ENCODE assay signal across 35 cellular contexts in genomic region chr3:34508732-34509131, GRCh38.
"Had no signal": no experiment of that assay in that cellular context is flagged by ENCODE, and none has a peak within 500 bp of the region (broad histone marks: within the 10 kb centered on the region; RNA-seq: fewer than 3 reads in every experiment).

No MANE protein-coding gene starts in this region.

- H3K36me3 ChIP-seq: ascending aorta, brain microvascular endothelial cell, breast epithelium, WERI-Rb-1 had no signal

- H3K4me1 ChIP-seq: ascending aorta, body of pancreas, breast epithelium had no signal

- H3K36me3 Mint-ChIP-seq: activated CD8-positive, alpha-beta memory T cell treated with anti-CD3 and anti-CD28 coated beads, Interleukin-2, amount 10 ng/mL, durations not matched to agents 7 days and 5 days; activated naive CD4-positive, alpha-beta T cell treated with anti-CD3 and anti-CD28 coated beads, Interleukin-2, amount 10 ng/mL, durations not matched to agents 7 days and 5 days; activated naive CD4-positive, alpha-beta T cell treated with anti-CD3 and anti-CD28 coated beads, Interleukin-2, amount 50 U/mL, for 24 hours; activated naive CD8-positive, alpha-beta T cell; activated naive CD8-positive, alpha-beta T cell treated with anti-CD3 and anti-CD28 coated beads, Interleukin-2, amount 10 ng/mL, durations not matched to agents 7 days and 5 days had no signal

- H3K27ac ChIP-seq: ascending aorta, body of pancreas, brain microvascular endothelial cell, breast epithelium, WERI-Rb-1 had no signal

- ATAC-seq: activated CD8-positive, alpha-beta memory T cell treated with anti-CD3 and anti-CD28 coated beads, Interleukin-2, amount 10 ng/mL, durations not matched to agents 7 days and 5 days; activated CD8-positive, alpha-beta T cell treated with anti-CD3 and anti-CD28 coated beads, Interleukin-2, amount 10 ng/mL, durations not matched to agents 7 days and 5 days; activated naive CD8-positive, alpha-beta T cell treated with anti-CD3 and anti-CD28 coated beads, Interleukin-2, amount 50 U/mL, for 24 hours; body of pancreas had no signal

- FAIRE-seq: colon had no signal

- H3K4me3 ChIP-seq: ascending aorta, body of pancreas, breast epithelium had no signal

- H3K9me3 ChIP-seq: ascending aorta, body of pancreas, breast epithelium had no signal

- H3K27me3 Mint-ChIP-seq: activated CD4-positive, alpha-beta memory T cell treated with anti-CD3 and anti-CD28 coated beads, Interleukin-2, amount 10 ng/mL, durations not matched to agents 7 days and 5 days; activated CD4-positive, alpha-beta T cell treated with anti-CD3 and anti-CD28 coated beads, Interleukin-2, amount 10 ng/mL, durations not matched to agents 7 days and 5 days; activated CD8-positive, alpha-beta memory T cell treated with anti-CD3 and anti-CD28 coated beads, Interleukin-2, amount 10 ng/mL, durations not matched to agents 7 days and 5 days; activated naive CD4-positive, alpha-beta T cell treated with anti-CD3 and anti-CD28 coated beads, Interleukin-2, amount 10 ng/mL, durations not matched to agents 7 days and 5 days; activated naive CD4-positive, alpha-beta T cell treated with anti-CD3 and anti-CD28 coated beads, Interleukin-2, amount 50 U/mL, for 24 hours; activated naive CD8-positive, alpha-beta T cell; activated naive CD8-positive, alpha-beta T cell treated with anti-CD3 and anti-CD28 coated beads, Interleukin-2, amount 10 ng/mL, durations not matched to agents 7 days and 5 days had no signal

- H3K4me1 Mint-ChIP-seq: activated CD4-positive, alpha-beta memory T cell treated with anti-CD3 and anti-CD28 coated beads, Interleukin-2, amount 10 ng/mL, durations not matched to agents 7 days and 5 days; activated CD4-positive, alpha-beta T cell treated with anti-CD3 and anti-CD28 coated beads, Interleukin-2, amount 10 ng/mL, durations not matched to agents 7 days and 5 days; activated CD8-positive, alpha-beta memory T cell treated with anti-CD3 and anti-CD28 coated beads, Interleukin-2, amount 10 ng/mL, durations not matched to agents 7 days and 5 days; activated naive CD4-positive, alpha-beta T cell treated with anti-CD3 and anti-CD28 coated beads, Interleukin-2, amount 10 ng/mL, durations not matched to agents 7 days and 5 days; activated naive CD4-positive, alpha-beta T cell treated with anti-CD3 and anti-CD28 coated beads, Interleukin-2, amount 50 U/mL, for 24 hours; activated naive CD8-positive, alpha-beta T cell treated with anti-CD3 and anti-CD28 coated beads, Interleukin-2, amount 10 ng/mL, durations not matched to agents 7 days and 5 days; activated naive CD8-positive, alpha-beta T cell treated with anti-CD3 and anti-CD28 coated beads, Interleukin-2, amount 50 U/mL, for 24 hours had no signal

- DNase-seq: activated B cell treated with CpG ODN at 0.5 μM for 24 hours; activated CD4-positive, alpha-beta memory T cell treated with anti-CD3 and anti-CD28 coated beads, Interleukin-2, amount 10 ng/mL, durations not matched to agents 7 days and 5 days; activated CD4-positive, alpha-beta T cell treated with anti-CD3 and anti-CD28 coated beads for 4 hours; activated CD4-positive, alpha-beta T cell treated with anti-CD3 and anti-CD28 coated beads, Interleukin-2, amount 10 ng/mL, durations not matched to agents 7 days and 5 days; activated CD4-positive, alpha-beta T cell treated with anti-CD3 and anti-CD28 coated beads, Interleukin-2, amount 50 U/mL, for 48 hours; activated CD4-positive, CD25-positive, alpha-beta regulatory T cell treated with anti-CD3 and anti-CD28 coated beads, Interleukin-2, amount 50 U/mL, for 72 hours; activated CD8-positive, alpha-beta memory T cell treated with anti-CD3 and anti-CD28 coated beads for 24 hours; activated CD8-positive, alpha-beta memory T cell treated with anti-CD3 and anti-CD28 coated beads, Interleukin-2, amount 10 ng/mL, durations not matched to agents 7 days and 5 days; activated CD8-positive, alpha-beta T cell treated with anti-CD3 and anti-CD28 coated beads, Interleukin-2, amount 10 ng/mL, durations not matched to agents 7 days and 5 days; activated effector memory CD4-positive, alpha-beta T cell treated with Interleukin-2 at 50 U/mL for 16 hours; activated gamma-delta T cell; activated naive CD4-positive, alpha-beta T cell treated with anti-CD3 and anti-CD28 coated beads, Interleukin-2, amount 10 ng/mL, durations not matched to agents 7 days and 5 days; activated naive CD4-positive, alpha-beta T cell treated with Interleukin-2 at 50 U/mL for 16 hours; activated naive CD8-positive, alpha-beta T cell treated with anti-CD3 and anti-CD28 coated beads, Interleukin-2, amount 10 ng/mL, durations not matched to agents 7 days and 5 days; activated naive CD8-positive, alpha-beta T cell treated with anti-CD3 and anti-CD28 coated beads, Interleukin-2, amount 50 U/mL, for 24 hours; activated T-cell treated with anti-CD3 and anti-CD28 coated beads for 4 hours; activated T-cell treated with anti-CD3 and anti-CD28 coated beads, Interleukin-2, amount 50 U/mL, for 1 hour; activated T-cell treated with anti-CD3 and anti-CD28 coated beads, Interleukin-2, amount 50 U/mL, for 48 hours; amygdala; anterior cingulate cortex; body of pancreas; brain microvascular endothelial cell; central memory CD4-positive, alpha-beta T cell; T-helper 1 cell; T-helper 2 cell; T-helper 9 cell; WERI-Rb-1 had no signal

- H3K27ac Mint-ChIP-seq: activated B cell treated with CpG ODN at 0.5 μM for 24 hours; activated CD4-positive, alpha-beta memory T cell treated with anti-CD3 and anti-CD28 coated beads, Interleukin-2, amount 10 ng/mL, durations not matched to agents 7 days and 5 days; activated CD4-positive, alpha-beta T cell treated with anti-CD3 and anti-CD28 coated beads, Interleukin-2, amount 10 ng/mL, durations not matched to agents 7 days and 5 days; activated CD8-positive, alpha-beta memory T cell treated with anti-CD3 and anti-CD28 coated beads, Interleukin-2, amount 10 ng/mL, durations not matched to agents 7 days and 5 days; activated CD8-positive, alpha-beta T cell treated with anti-CD3 and anti-CD28 coated beads, Interleukin-2, amount 10 ng/mL, durations not matched to agents 7 days and 5 days; activated naive CD4-positive, alpha-beta T cell treated with anti-CD3 and anti-CD28 coated beads, Interleukin-2, amount 10 ng/mL, durations not matched to agents 7 days and 5 days; activated naive CD4-positive, alpha-beta T cell treated with anti-CD3 and anti-CD28 coated beads, Interleukin-2, amount 50 U/mL, for 24 hours; activated naive CD8-positive, alpha-beta T cell; activated naive CD8-positive, alpha-beta T cell treated with anti-CD3 and anti-CD28 coated beads, Interleukin-2, amount 10 ng/mL, durations not matched to agents 7 days and 5 days; activated naive CD8-positive, alpha-beta T cell treated with anti-CD3 and anti-CD28 coated beads, Interleukin-2, amount 50 U/mL, for 24 hours; activated T-helper 2 cell treated with anti-CD3 and anti-CD28 coated beads, Interferon-gamma antibody, Interleukin-2, Interleukin-4, amounts not matched to agents 10 μg/mL and 5 μg/mL and 100 μg/mL, durations not matched to agents 14 hours and 24 hours and 36 hours; T-helper 1 cell treated with Interleukin-12 subunit alpha and Interleukin-12 subunit beta and Interleukin-4 antibody, amounts not matched to agents 30 μg/mL and 1 μg/mL, for 36 hours; T-helper 2 cell treated with Interferon-gamma antibody and Interleukin-4, amounts not matched to agents 5 μg/mL and 100 μg/mL, for 36 hours had no signal

- H3K4me3 Mint-ChIP-seq: activated B cell treated with CpG ODN at 0.5 μM for 24 hours; activated CD4-positive, alpha-beta memory T cell treated with anti-CD3 and anti-CD28 coated beads, Interleukin-2, amount 10 ng/mL, durations not matched to agents 7 days and 5 days; activated CD4-positive, alpha-beta T cell treated with anti-CD3 and anti-CD28 coated beads, Interleukin-2, amount 10 ng/mL, durations not matched to agents 7 days and 5 days; activated CD8-positive, alpha-beta memory T cell treated with anti-CD3 and anti-CD28 coated beads, Interleukin-2, amount 10 ng/mL, durations not matched to agents 7 days and 5 days; activated CD8-positive, alpha-beta T cell treated with anti-CD3 and anti-CD28 coated beads, Interleukin-2, amount 10 ng/mL, durations not matched to agents 7 days and 5 days; activated naive CD4-positive, alpha-beta T cell treated with anti-CD3 and anti-CD28 coated beads, Interleukin-2, amount 10 ng/mL, durations not matched to agents 7 days and 5 days; activated naive CD4-positive, alpha-beta T cell treated with anti-CD3 and anti-CD28 coated beads, Interleukin-2, amount 50 U/mL, for 24 hours; activated naive CD8-positive, alpha-beta T cell; activated naive CD8-positive, alpha-beta T cell treated with anti-CD3 and anti-CD28 coated beads, Interleukin-2, amount 10 ng/mL, durations not matched to agents 7 days and 5 days; activated naive CD8-positive, alpha-beta T cell treated with anti-CD3 and anti-CD28 coated beads, Interleukin-2, amount 50 U/mL, for 24 hours; T-helper 1 cell treated with Interleukin-12 subunit alpha and Interleukin-12 subunit beta and Interleukin-4 antibody, amounts not matched to agents 30 μg/mL and 1 μg/mL, for 36 hours; T-helper 2 cell treated with Interferon-gamma antibody and Interleukin-4, amounts not matched to agents 5 μg/mL and 100 μg/mL, for 36 hours had no signal

- H3K27me3 ChIP-seq: ascending aorta, body of pancreas, brain microvascular endothelial cell, breast epithelium had no signal

- H3K9me3 Mint-ChIP-seq: activated B cell treated with CpG ODN at 0.5 μM for 24 hours; activated CD4-positive, alpha-beta memory T cell treated with anti-CD3 and anti-CD28 coated beads, Interleukin-2, amount 10 ng/mL, durations not matched to agents 7 days and 5 days; activated CD4-positive, alpha-beta T cell treated with anti-CD3 and anti-CD28 coated beads, Interleukin-2, amount 10 ng/mL, durations not matched to agents 7 days and 5 days; activated naive CD4-positive, alpha-beta T cell treated with anti-CD3 and anti-CD28 coated beads, Interleukin-2, amount 10 ng/mL, durations not matched to agents 7 days and 5 days; activated T-helper 2 cell treated with anti-CD3 and anti-CD28 coated beads, Interferon-gamma antibody, Interleukin-2, Interleukin-4, amounts not matched to agents 10 μg/mL and 5 μg/mL and 100 μg/mL, durations not matched to agents 14 hours and 24 hours and 36 hours; T-helper 1 cell treated with Interleukin-12 subunit alpha and Interleukin-12 subunit beta and Interleukin-4 antibody, amounts not matched to agents 30 μg/mL and 1 μg/mL, for 36 hours; T-helper 2 cell treated with Interferon-gamma antibody and Interleukin-4, amounts not matched to agents 5 μg/mL and 100 μg/mL, for 36 hours had no signal
